16 cellular contexts compared by ENCODE assay signal in the genomic region with DNA sequence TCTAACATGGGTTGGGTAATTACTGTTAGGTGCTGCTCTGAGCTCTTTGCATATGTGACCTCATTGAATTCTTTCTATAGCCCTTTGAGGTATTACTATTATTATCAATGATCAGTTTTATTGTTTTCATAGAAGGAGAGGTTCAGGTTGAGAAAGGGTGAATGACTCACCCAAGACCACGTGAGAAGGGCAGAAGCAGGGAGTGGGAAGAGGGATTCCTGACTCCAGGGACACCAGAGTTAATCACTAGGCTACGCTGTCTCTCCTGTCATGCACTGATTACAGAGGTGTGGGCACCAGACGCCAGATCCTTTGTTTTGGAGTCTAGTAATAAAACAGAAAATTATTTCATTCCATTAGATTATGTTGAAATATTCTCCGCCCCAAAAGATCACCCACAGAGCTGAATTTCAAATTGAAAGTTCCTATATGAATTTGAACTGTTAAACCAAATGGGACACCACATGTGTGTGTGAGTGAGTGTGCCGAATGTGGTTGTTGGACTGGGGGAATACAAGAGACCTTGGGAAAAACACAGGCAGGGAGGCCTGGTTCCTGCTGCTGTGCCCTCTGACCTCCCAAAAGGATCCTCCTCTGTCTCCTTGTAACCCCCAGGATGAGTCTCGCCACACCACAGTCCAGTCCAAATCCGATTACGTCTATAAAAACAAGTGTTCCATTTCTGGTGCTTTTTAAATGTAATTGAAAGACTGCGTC.
DNase-seq lines count a peak whose midpoint lies in the region; ATAC-seq lines count a peak whose summit lies in the region.
"Had no signal": no experiment of that assay in that cellular context is flagged by ENCODE, and none has a peak within 500 bp of the region (broad histone marks: within the 10 kb centered on the region; RNA-seq: fewer than 3 reads in every experiment).

No MANE protein-coding gene starts in this region.

- intact Hi-C loops in left ventricle myocardium superior (cut with micrococcal nuclease): no loop called here
- intact Hi-C loops in sciatic nerve (cut with DNase I): no loop called here
- intact Hi-C loops in activated T-helper 2 cell treated with anti-CD3 and anti-CD28 coated beads, Interferon-gamma antibody, Interleukin-2, Interleukin-4, amounts not matched to agents 10 μg/mL and 5 μg/mL and 100 μg/mL, durations not matched to agents 14 hours and 24 hours and 36 hours (cut with micrococcal nuclease): no loop called here

- DNase-seq in M059J (ENCODE audit: low read depth) (peak; percentile 26), dermis blood vessel endothelial cell (peak; percentile 51), left ventricle myocardium superior (peak; percentile 24), sciatic nerve (ENCODE audit: low spot score) (no peak)
- DNase-seq in stimulated activated naive CD4-positive, alpha-beta T cell (lab: John Stamatoyannopoulos, UW): no peak
- DNase-seq in activated T-helper 2 cell treated with anti-CD3 and anti-CD28 coated beads, Interferon-gamma antibody, Interleukin-2, Interleukin-4, amounts not matched to agents 10 μg/mL and 5 μg/mL and 100 μg/mL, durations not matched to agents 14 hours and 24 hours and 36 hours (ENCODE audit: low spot score): no peak
- DNase-seq: activated CD4-positive, alpha-beta T cell treated with anti-CD3 and anti-CD28 coated beads, Interleukin-2, amount 10 ng/mL, durations not matched to agents 7 days and 5 days; activated gamma-delta T cell; caudate nucleus; NCI-H1694 treated with DMSO at 0.1 percent for 48 hours; NCI-H2227 treated with DMSO at 0.1 percent for 48 hours; NCI-H774; occipital lobe; T-helper 1 cell had no signal

- no peaks in the 10 kb centered on the region for H3K9me3 Mint-ChIP-seq in activated T-helper 2 cell treated with anti-CD3 and anti-CD28 coated beads, Interferon-gamma antibody, Interleukin-2, Interleukin-4, amounts not matched to agents 10 μg/mL and 5 μg/mL and 100 μg/mL, durations not matched to agents 14 hours and 24 hours and 36 hours
- H3K9me3 Mint-ChIP-seq: activated CD4-positive, alpha-beta T cell treated with anti-CD3 and anti-CD28 coated beads, Interleukin-2, amount 10 ng/mL, durations not matched to agents 7 days and 5 days had no signal

- H3K27me3 Mint-ChIP-seq in activated T-helper 2 cell treated with anti-CD3 and anti-CD28 coated beads, Interferon-gamma antibody, Interleukin-2, Interleukin-4, amounts not matched to agents 10 μg/mL and 5 μg/mL and 100 μg/mL, durations not matched to agents 14 hours and 24 hours and 36 hours (ENCODE audit: low read depth): peaks cover 6% of the 10 kb centered on the region
- H3K27me3 Mint-ChIP-seq: activated CD4-positive, alpha-beta T cell treated with anti-CD3 and anti-CD28 coated beads, Interleukin-2, amount 10 ng/mL, durations not matched to agents 7 days and 5 days had no signal

- no peaks in the 10 kb centered on the region for H3K36me3 Mint-ChIP-seq in activated T-helper 2 cell treated with anti-CD3 and anti-CD28 coated beads, Interferon-gamma antibody, Interleukin-2, Interleukin-4, amounts not matched to agents 10 μg/mL and 5 μg/mL and 100 μg/mL, durations not matched to agents 14 hours and 24 hours and 36 hours (ENCODE audit: low read depth)

- no peak overlapping the region for H3K27ac Mint-ChIP-seq in activated T-helper 2 cell treated with anti-CD3 and anti-CD28 coated beads, Interferon-gamma antibody, Interleukin-2, Interleukin-4, amounts not matched to agents 10 μg/mL and 5 μg/mL and 100 μg/mL, durations not matched to agents 14 hours and 24 hours and 36 hours
- H3K27ac Mint-ChIP-seq: activated CD4-positive, alpha-beta T cell treated with anti-CD3 and anti-CD28 coated beads, Interleukin-2, amount 10 ng/mL, durations not matched to agents 7 days and 5 days had no signal

- ATAC-seq in left ventricle myocardium superior (peak; percentile 86), sciatic nerve (peak; percentile 83), HG02588 (IDR thresholded peaks at IDR 0.05; ENCODE audit: unreplicated experiment) (no peak), HG03469 (IDR thresholded peaks at IDR 0.05; ENCODE audit: unreplicated experiment) (no peak)

- no peak overlapping the region for H3K4me3 Mint-ChIP-seq in activated T-helper 2 cell treated with anti-CD3 and anti-CD28 coated beads, Interferon-gamma antibody, Interleukin-2, Interleukin-4, amounts not matched to agents 10 μg/mL and 5 μg/mL and 100 μg/mL, durations not matched to agents 14 hours and 24 hours and 36 hours (ENCODE audit: low read depth)
- H3K4me3 Mint-ChIP-seq: activated CD4-positive, alpha-beta T cell treated with anti-CD3 and anti-CD28 coated beads, Interleukin-2, amount 10 ng/mL, durations not matched to agents 7 days and 5 days had no signal

- no peaks in the 10 kb centered on the region for H3K4me1 Mint-ChIP-seq in activated T-helper 2 cell treated with anti-CD3 and anti-CD28 coated beads, Interferon-gamma antibody, Interleukin-2, Interleukin-4, amounts not matched to agents 10 μg/mL and 5 μg/mL and 100 μg/mL, durations not matched to agents 14 hours and 24 hours and 36 hours (ENCODE audit: low read depth)
- H3K4me1 Mint-ChIP-seq: activated CD4-positive, alpha-beta T cell treated with anti-CD3 and anti-CD28 coated beads, Interleukin-2, amount 10 ng/mL, durations not matched to agents 7 days and 5 days had no signal

Comparison
In these comparisons a context has a peak if more than half of its experiments do, and no peak if none do; other contexts are left out.
1. DNase-seq: peak in M059J (single experiment), dermis blood vessel endothelial cell (single experiment) and left ventricle myocardium superior (single experiment); none in sciatic nerve (single experiment), stimulated activated naive CD4-positive, alpha-beta T cell (0 of 6) and activated T-helper 2 cell treated with anti-CD3 and anti-CD28 coated beads, Interferon-gamma antibody, Interleukin-2, Interleukin-4, amounts not matched to agents 10 μg/mL and 5 μg/mL and 100 μg/mL, durations not matched to agents 14 hours and 24 hours and 36 hours (single experiment).
2. ATAC-seq: peak in left ventricle myocardium superior (single experiment) and sciatic nerve (single experiment); none in HG02588 (single experiment) and HG03469 (single experiment).